9 cellular contexts compared by ENCODE assay signal in genomic region chr17:76451480-76451879, GRCh38. TPM values are rescaled to one million over a fixed set of nuclear protein-coding genes. Genes with fewer than 3 reads are reported as not detected.
DNase-seq lines count a peak whose midpoint lies in the region; FAIRE-seq and TF ChIP-seq lines count a peak whose summit lies in the region.
"Had no signal": no experiment of that assay in that cellular context is flagged by ENCODE, and none has a peak within 500 bp of the region (broad histone marks: within the 10 kb centered on the region; RNA-seq: fewer than 3 reads in every experiment).

No MANE protein-coding gene starts in this region.

- H3K27ac Mint-ChIP-seq in activated CD4-positive, alpha-beta T cell treated with anti-CD3 and anti-CD28 coated beads, Interleukin-2, amount 10 ng/mL, durations not matched to agents 24 days and 14 days = no peak overlapping the region

- H3K4me1 Mint-ChIP-seq in activated CD4-positive, alpha-beta T cell treated with anti-CD3 and anti-CD28 coated beads, Interleukin-2, amount 10 ng/mL, durations not matched to agents 24 days and 14 days = peaks cover 44% of the 10 kb centered on the region

- dilution Hi-C loops in endothelial cell of umbilical vein (cut with MboI; ENCODE audit: extremely low pct_ligation_motif_present, low sequenced_read_pairs) = no loop called here

- CTCF ChIA-PET in endothelial cell of umbilical vein (lab: Charles Lee) = interaction anchor here (0.7 to 9.3 kb wide), 3 partner anchors 24 to 66 kb away, joined by 3 to 319 read pairs (median 5); no protein-coding TSS in a partner anchor

- no peak overlapping the region for H3K9ac ChIP-seq in endothelial cell of umbilical vein (replicated peaks; ENCODE audit: extremely low read depth, insufficient read depth, low read length)

- H2AFZ ChIP-seq in endothelial cell of umbilical vein (ENCODE audit: low read depth, low read length) = no peak overlapping the region

- FAIRE-seq in endothelial cell of umbilical vein (lab: Jason Lieb, UNC) = no peak
- FAIRE-seq in D721Med (lab: Jason Lieb, UNC) = no peak

- no peaks in the 10 kb centered on the region for H3K27me3 ChIP-seq in SJSA1 (replicated peaks)
- no peaks in the 10 kb centered on the region for H3K27me3 ChIP-seq in endothelial cell of umbilical vein (ENCODE audit: control insufficient read depth in 2 of 2, insufficient read depth in 2 of 2, low read length in 2 of 2)

- H3K9me1 ChIP-seq in endothelial cell of umbilical vein (replicated peaks; ENCODE audit: control insufficient read depth, extremely low read depth, insufficient read depth, low read length) = no peaks in the 10 kb centered on the region

- no peak for TF ChIP-seq CTCF in endothelial cell of umbilical vein (IDR thresholded peaks at IDR 0.05; ENCODE audit: extremely low read depth in 1 of 2, insufficient read depth in 1 of 2, low read depth in 1 of 2, low read length in 2 of 2)
- TF ChIP-seq CTCF in D721Med (IDR thresholded peaks at IDR 0.05; ENCODE audit: insufficient read depth, missing control alignments) = no peak

- peak overlapping the region; percentile 81 for H3K4me2 ChIP-seq in endothelial cell of umbilical vein (ENCODE audit: insufficient read depth, low read length)

- H3K4me3 ChIP-seq in SJSA1 (peak overlapping the region; percentile 97), endothelial cell of umbilical vein (replicated peaks in 1 of 3; ENCODE audit: insufficient read depth in 1 of 3, low read depth in 1 of 3, low read length in 3 of 3) (peak overlapping the region in 1 of 3 experiments; percentile 43)

- POLR2A ChIA-PET in endothelial cell of umbilical vein (lab: Charles Lee) = no interaction called here

- H3K27ac ChIP-seq in SJSA1 (no peak overlapping the region), endothelial cell of umbilical vein (ENCODE audit: insufficient read depth, low read depth, low read length) (no peak overlapping the region)

- H3K36me3 Mint-ChIP-seq in activated CD4-positive, alpha-beta T cell treated with anti-CD3 and anti-CD28 coated beads, Interleukin-2, amount 10 ng/mL, durations not matched to agents 24 days and 14 days (ENCODE audit: low read depth) = peaks cover 6% of the 10 kb centered on the region

- H3K36me3 ChIP-seq in SJSA1 (peaks cover 4% of the 10 kb centered on the region), endothelial cell of umbilical vein (ENCODE audit: control insufficient read depth in 2 of 2, extremely low read depth in 1 of 2, insufficient read depth in 2 of 2, low read length in 2 of 2) (no peaks in the 10 kb centered on the region)

- DNase-seq in activated CD4-positive, alpha-beta T cell treated with anti-CD3 and anti-CD28 coated beads, Interleukin-2, amount 10 ng/mL, durations not matched to agents 24 days and 14 days = no peak
- DNase-seq in activated CD4-positive, alpha-beta T cell treated with anti-CD3 and anti-CD28 coated beads for 1 hour = no peak
- DNase-seq in SJSA1 (ENCODE audit: low read depth in 1 of 2, low spot score in 2 of 2) (no peak), endothelial cell of umbilical vein (ENCODE audit: low read depth, low spot score) (no peak), posterior vena cava (ENCODE audit: low spot score) (peak; percentile 9), pons (ENCODE audit: low spot score) (no peak), D721Med (ENCODE audit: insufficient read length, low spot score) (no peak), cerebellar nuclear complex (lab: John Stamatoyannopoulos, UW) (no peak)
- DNase-seq: activated effector memory CD4-positive, alpha-beta T cell treated with Interleukin-2 at 50 U/mL for 16 hours had no signal

- H3K27me3 Mint-ChIP-seq in activated CD4-positive, alpha-beta T cell treated with anti-CD3 and anti-CD28 coated beads, Interleukin-2, amount 10 ng/mL, durations not matched to agents 24 days and 14 days = peaks cover 4% of the 10 kb centered on the region

- H3K79me2 ChIP-seq in endothelial cell of umbilical vein (ENCODE audit: control insufficient read depth, insufficient read depth, low read length) = peaks cover 50% of the 10 kb centered on the region

- H3K9me3 Mint-ChIP-seq in activated CD4-positive, alpha-beta T cell treated with anti-CD3 and anti-CD28 coated beads, Interleukin-2, amount 10 ng/mL, durations not matched to agents 24 days and 14 days = no peaks in the 10 kb centered on the region

- H3K9me3 ChIP-seq in SJSA1 (replicated peaks) (no peaks in the 10 kb centered on the region), endothelial cell of umbilical vein (replicated peaks; ENCODE audit: control insufficient read depth, insufficient read depth, low read length) (no peaks in the 10 kb centered on the region)

- intact Hi-C loops in activated CD4-positive, alpha-beta T cell treated with anti-CD3 and anti-CD28 coated beads, Interleukin-2, amount 10 ng/mL, durations not matched to agents 24 days and 14 days (cut with micrococcal nuclease) = loop anchor here (5.0 kb wide), 1 partner anchor 51 kb away; the partner anchor contains the start of gene RHBDF2
- intact Hi-C loops in endothelial cell of umbilical vein (cut with micrococcal nuclease) = no loop called here
- intact Hi-C loops in posterior vena cava (cut with DNase I) = no loop called here

- H3K4me1 ChIP-seq in SJSA1 (replicated peaks) (peaks cover 51% of the 10 kb centered on the region), endothelial cell of umbilical vein (ENCODE audit: control insufficient read depth, extremely low read depth, insufficient read depth, low read length) (peaks cover 20% of the 10 kb centered on the region)

- H4K20me1 ChIP-seq in endothelial cell of umbilical vein (replicated peaks; ENCODE audit: control insufficient read depth, extremely low read depth, insufficient read depth, low read length) = no peaks in the 10 kb centered on the region

- TSS peak; percentile 42 for BruUV-seq in endothelial cell of umbilical vein (replicated peaks; lab: Mats Ljungman, UMichigan)

- TF ChIP-seq POLR2A in endothelial cell of umbilical vein (IDR thresholded peaks at IDR 0.05; ENCODE audit: low read depth, low read length) = no peak

- H3K4me3 Mint-ChIP-seq in activated CD4-positive, alpha-beta T cell treated with anti-CD3 and anti-CD28 coated beads, Interleukin-2, amount 10 ng/mL, durations not matched to agents 24 days and 14 days = peak overlapping the region; percentile 93

TF ChIP-seq in endothelial cell of umbilical vein, 7 proteins besides CTCF, POLR2A, EP300 and RAD21 (continues in another document):
- no peak for TF ChIP-seq EZH2 (IDR thresholded peaks at IDR 0.05; ENCODE audit: borderline replicate concordance, low read depth, low read length, severe bottlenecking)
- no peak for TF ChIP-seq MAX (IDR thresholded peaks at IDR 0.05; ENCODE audit: insufficient read depth, insufficient read length)
- no peak for TF ChIP-seq JUN (IDR thresholded peaks at IDR 0.05; ENCODE audit: borderline replicate concordance, insufficient read depth, insufficient read length, low read depth)
- no peak for TF ChIP-seq MYC (IDR thresholded peaks at IDR 0.05; ENCODE audit: low read depth, low read length)
- no peak for TF ChIP-seq FOS (IDR thresholded peaks at IDR 0.05; ENCODE audit: borderline replicate concordance, insufficient read depth, low read length)
- TF ChIP-seq POLR2AphosphoS5 (IDR thresholded peaks at IDR 0.05; ENCODE audit: insufficient read depth, low read depth, low read length) = no peak

RNA-seq across cellular contexts. Expression of gene UBE2O, which starts 1.5 kb away (rescaled TPM):
- 43.8 and 44.0 TPM in 2 replicates for total RNA-seq in activated CD4-positive, alpha-beta T cell treated with anti-CD3 and anti-CD28 coated beads, Interleukin-2, amount 10 ng/mL, durations not matched to agents 24 days and 14 days
- 18.6 and 29.7 TPM in 2 replicates for total RNA-seq in SJSA1 (2014; rRNA removed; shearing (Covaris generic))
- total RNA-seq in endothelial cell of umbilical vein = 32.8 and 34.1 TPM in 2 replicates
- polyA plus RNA-seq in endothelial cell of umbilical vein = 12.1 and 13.9 TPM in 2 replicates
- 13.2 TPM in 2 replicates for polyA plus RNA-seq in endothelial cell of umbilical vein (2011; cell fraction: cytosol; rRNA removed)
- polyA plus RNA-seq in endothelial cell of umbilical vein (2011; cell fraction: nucleus; rRNA removed) = 36.1 and 37.2 TPM in 2 replicates
- polyA plus RNA-seq in endothelial cell of umbilical vein (2012) = 19.0 and 24.0 TPM in 2 replicates
- polyA minus RNA-seq in endothelial cell of umbilical vein = 82.5 and 92.5 TPM in 2 replicates
- 17.1 TPM for polyA minus RNA-seq in endothelial cell of umbilical vein (2011; cell fraction: cytosol; rRNA and poly(A)+ RNA removed)
- 18.1 and 19.6 TPM in 2 replicates for polyA minus RNA-seq in endothelial cell of umbilical vein (2011; cell fraction: nucleus; rRNA and poly(A)+ RNA removed)
- 10 to 100 TPM; 17.2 to 17.9 TPM for total RNA-seq in posterior vena cava

RNA-seq across cellular contexts. Expression of gene AANAT, which starts 15.9 kb away (rescaled TPM):
- total RNA-seq in activated CD4-positive, alpha-beta T cell treated with anti-CD3 and anti-CD28 coated beads, Interleukin-2, amount 10 ng/mL, durations not matched to agents 24 days and 14 days = not detected in 2 replicates
- not detected in 2 replicates for total RNA-seq in SJSA1 (2014; rRNA removed; shearing (Covaris generic))
- total RNA-seq in endothelial cell of umbilical vein = not detected in 2 replicates
- polyA plus RNA-seq in endothelial cell of umbilical vein = not detected in 2 replicates
- 0.10 TPM in 1 of 2 replicates, not detected in the other for polyA plus RNA-seq in endothelial cell of umbilical vein (2011; cell fraction: cytosol; rRNA removed)
- polyA plus RNA-seq in endothelial cell of umbilical vein (2011; cell fraction: nucleus; rRNA removed) = not detected in 2 replicates
- not detected in 2 replicates for polyA plus RNA-seq in endothelial cell of umbilical vein (2012)
- not detected in 2 replicates for polyA minus RNA-seq in endothelial cell of umbilical vein
- not detected for polyA minus RNA-seq in endothelial cell of umbilical vein (2011; cell fraction: cytosol; rRNA and poly(A)+ RNA removed)
- not detected in 2 replicates for polyA minus RNA-seq in endothelial cell of umbilical vein (2011; cell fraction: nucleus; rRNA and poly(A)+ RNA removed)
- total RNA-seq in posterior vena cava = not detected

RNA-seq across cellular contexts. Expression of gene RHBDF2, which starts 49.7 kb away (rescaled TPM):
- total RNA-seq in activated CD4-positive, alpha-beta T cell treated with anti-CD3 and anti-CD28 coated beads, Interleukin-2, amount 10 ng/mL, durations not matched to agents 24 days and 14 days = 45.4 and 54.5 TPM in 2 replicates
- 5.8 and 9.2 TPM in 2 replicates for total RNA-seq in SJSA1 (2014; rRNA removed; shearing (Covaris generic))
- total RNA-seq in endothelial cell of umbilical vein (38.5 and 42.6 TPM in 2 replicates), posterior vena cava (10 to 100 TPM; 26.7 to 31.4 TPM)
- polyA plus RNA-seq in endothelial cell of umbilical vein = 25.5 and 35.0 TPM in 2 replicates
- 14.3 and 17.0 TPM in 2 replicates for polyA plus RNA-seq in endothelial cell of umbilical vein (2011; cell fraction: cytosol; rRNA removed)
- polyA plus RNA-seq in endothelial cell of umbilical vein (2011; cell fraction: nucleus; rRNA removed) = 34.9 and 50.9 TPM in 2 replicates
- 28.8 and 49.4 TPM in 2 replicates for polyA plus RNA-seq in endothelial cell of umbilical vein (2012)
- polyA minus RNA-seq in endothelial cell of umbilical vein = 18.1 and 20.4 TPM in 2 replicates
- 4.5 TPM for polyA minus RNA-seq in endothelial cell of umbilical vein (2011; cell fraction: cytosol; rRNA and poly(A)+ RNA removed)
- 16.7 and 35.6 TPM in 2 replicates for polyA minus RNA-seq in endothelial cell of umbilical vein (2011; cell fraction: nucleus; rRNA and poly(A)+ RNA removed)
